8 cellular contexts compared by ENCODE assay signal in genomic region chr18:59357928-59358327, GRCh38. TPM values are rescaled to one million over a fixed set of nuclear protein-coding genes. Genes with fewer than 3 reads are reported as not detected.
A peak's percentile ranks its signal among the peaks of the same experiment; 100 is the strongest.
DNase-seq lines count a peak whose midpoint lies in the region; ATAC-seq and TF ChIP-seq lines count a peak whose summit lies in the region.

No MANE protein-coding gene starts in this region.

- peak overlapping the region; percentile 30; the same call in 1 of the 2 replicates for H3K27ac Mint-ChIP-seq in WTC11

- CTCF ChIA-PET in HCT116 (lab: Charles Lee): no interaction called here
- CTCF ChIA-PET in WTC11 (lab: Charles Lee): no interaction called here

- H2AFZ ChIP-seq in HCT116 (ENCODE audit: low read depth, low read length, poor library complexity, severe bottlenecking): no peak overlapping the region

- H3K4me2 ChIP-seq in HCT116 (ENCODE audit: low read length): peak overlapping the region; percentile 87

- H3K4me1 ChIP-seq in HCT116 (ENCODE audit: control insufficient read depth in 1 of 2, insufficient read depth in 2 of 2, low read length in 2 of 2): peaks cover 4 to 19% of the 10 kb centered on the region in 2 experiments; a peak in 2 of 4 replicates

- RAD21 ChIA-PET in HCT116 (lab: Charles Lee; ENCODE audit: low non-redundant PET in 1 of 2, low total read pairs in 2 of 2, uncharacterized antibody in 2 of 2, unreplicated experiment in 2 of 2): interaction anchor here in 1 of 2 experiments (0.7 kb wide), 1 partner anchor 1554 kb away, joined by 3 read pairs; no protein-coding TSS in a partner anchor

- peaks cover 30% of the 10 kb centered on the region for H3K36me3 Mint-ChIP-seq in WTC11

- intact Hi-C loops in HCT116 (cut with micrococcal nuclease): loop anchor here (5.0 kb wide), 1 partner anchor 44 kb away; no protein-coding TSS in a partner anchor

- H3K9ac ChIP-seq in HCT116 (ENCODE audit: low read length): peak overlapping the region; percentile 95

- no peaks in the 10 kb centered on the region for H3K9me3 ChIP-seq in HCT116 (ENCODE audit: control insufficient read depth in 1 of 2, insufficient read depth in 1 of 2, low read depth in 1 of 2, low read length in 2 of 2)

- H3K27me3 ChIP-seq in HCT116 (ENCODE audit: insufficient read depth, low read length): no peaks in the 10 kb centered on the region

- H3K9me2 ChIP-seq in HCT116 (ENCODE audit: insufficient read depth): no peaks in the 10 kb centered on the region

- peaks cover 29 to 32% of the 10 kb centered on the region in 2 experiments for H3K36me3 ChIP-seq in HCT116 (ENCODE audit: control insufficient read depth in 1 of 2, insufficient read depth in 2 of 2, low read length in 2 of 2)

- peaks cover 4% of the 10 kb centered on the region; the same call in 1 of the 2 replicates for H4K20me1 ChIP-seq in HCT116 (ENCODE audit: insufficient read depth)

- ATAC-seq in HCT116 (no peak), WTC11 (no peak)

- peak overlapping the region; percentile 100 for H3K4me3 Mint-ChIP-seq in WTC11

- POLR2A ChIA-PET in HCT116 (lab: Charles Lee): no interaction called here
- POLR2A ChIA-PET in WTC11 (lab: Charles Lee): no interaction called here

- H3K4me3 ChIP-seq in AG10803 (ENCODE audit: low read length) (peak overlapping the region; percentile 90), HCT116 (replicated peaks in 1 of 2; ENCODE audit: low read depth in 1 of 2, low read length in 2 of 2) (peak overlapping the region; percentile 92 to 94), foreskin fibroblast (ENCODE audit: low read depth in 1 of 2, low read length in 2 of 2) (peak overlapping the region; percentile 87 to 92)

- no peak for TF ChIP-seq POLR2A in HCT116 (IDR thresholded peaks at IDR 0.05; ENCODE audit: borderline replicate concordance, extremely low read depth, insufficient read depth, insufficient read length)

- H3K27me3 Mint-ChIP-seq in WTC11 (ENCODE audit: low read depth): peaks cover 36% of the 10 kb centered on the region

- TF ChIP-seq CTCF in AG10803 (conservative IDR thresholded peaks at IDR 0.05; ENCODE audit: low read length) (no peak), HCT116 (IDR thresholded peaks at IDR 0.05 in 2 of 3, conservative IDR thresholded peaks at IDR 0.05 in 1 of 3; ENCODE audit: borderline replicate concordance in 1 of 3, insufficient read depth in 1 of 3, low read depth in 2 of 3, low read length in 2 of 3) (no peak), WTC11 (IDR thresholded peaks at IDR 0.05) (no peak), foreskin fibroblast (IDR thresholded peaks at IDR 0.05; ENCODE audit: low read depth, low read length) (no peak)

- BruUV-seq in HCT116 (replicated peaks; lab: Mats Ljungman, UMichigan): TSS peak; percentile 48

- H3K4me1 Mint-ChIP-seq in WTC11: peaks cover 18% of the 10 kb centered on the region

- no peak for TF ChIP-seq RAD21 in HCT116 (IDR thresholded peaks at IDR 0.05; ENCODE audit: low read depth)

- peak overlapping the region; percentile 89; the same call in 1 of the 2 replicates for H3K27ac ChIP-seq in HCT116 (ENCODE audit: low read depth, low read length)

- H3K79me2 ChIP-seq in HCT116 (ENCODE audit: insufficient read depth, low read length): peaks cover 53% of the 10 kb centered on the region

- H3K9me3 Mint-ChIP-seq in WTC11: no peaks in the 10 kb centered on the region

- DNase-seq in AG10803 (ENCODE audit: low read depth): peak; percentile 68
- DNase-seq in HCT116 (ENCODE audit: low read depth, low spot score): peak; percentile 4
- no peak for DNase-seq in WTC11 (ENCODE audit: low spot score)
- peak; percentile 73 to 83 for DNase-seq in foreskin fibroblast
- peak; percentile 30 for DNase-seq in putamen (ENCODE audit: low spot score)
- no peak for DNase-seq in NCI-H1105 (lab: John Stamatoyannopoulos, UW)
- DNase-seq in DMS153 treated with DMSO at 0.1 percent for 48 hours (lab: John Stamatoyannopoulos, UW; ENCODE audit: unreplicated experiment): no peak
- no peak for DNase-seq in NCI-H82 (lab: John Stamatoyannopoulos, UW)

TF ChIP-seq in HCT116, 20 proteins besides CTCF, POLR2A, EP300 and RAD21:
- 0 out of 2 replicates have a peak, but pooled peaks have one; percentile 11 for TF ChIP-seq FOSL1 (IDR thresholded peaks at IDR 0.05; ENCODE audit: low read depth)
- no peak for TF ChIP-seq ATF3 (IDR thresholded peaks at IDR 0.05)
- 0 out of 2 replicates have a peak, but pooled peaks have one; percentile 25 for TF ChIP-seq SIN3A (IDR thresholded peaks at IDR 0.05; ENCODE audit: low read depth)

TF ChIP-seq in WTC11, 78 proteins besides CTCF, POLR2A, EP300 and RAD21:
- TF ChIP-seq ZNF232 (CRISPR knock-in tag; IDR thresholded peaks at IDR 0.05) (no peak), STAT6 (CRISPR knock-in tag; conservative IDR thresholded peaks at IDR 0.05; ENCODE audit: low read depth) (no peak), E2F4 (CRISPR knock-in tag; IDR thresholded peaks at IDR 0.05; ENCODE audit: borderline replicate concordance, low read depth) (no peak), AR (CRISPR knock-in tag; IDR thresholded peaks at IDR 0.05) (no peak), NR1H2 (CRISPR knock-in tag; IDR thresholded peaks at IDR 0.05) (no peak), FOXJ3 (CRISPR knock-in tag; IDR thresholded peaks at IDR 0.05; ENCODE audit: borderline replicate concordance) (no peak), ATF6 (CRISPR knock-in tag; IDR thresholded peaks at IDR 0.05) (no peak)

RNA-seq across cellular contexts. Expression of gene LMAN1, which starts 1.1 kb away (rescaled TPM):
- total RNA-seq in HCT116 (2021; ENCODE audit: unreplicated experiment) (73.7 TPM), WTC11 (2021) (77.3 to 84.0 TPM (median 78.7 TPM) in 3 replicates)
- 37.5 and 46.3 TPM in 2 replicates for polyA plus RNA-seq in HCT116 (2012)

RNA-seq across cellular contexts. Expression of gene CPLX4, which starts 39.5 kb away (rescaled TPM):
- not detected for total RNA-seq in HCT116 (2021; ENCODE audit: unreplicated experiment)
- not detected in 2 replicates for polyA plus RNA-seq in HCT116 (2012)
- not detected in 3 replicates for total RNA-seq in WTC11 (2021)

Comparison
In these comparisons a context has a peak if more than half of its experiments do, and no peak if none do; other contexts are left out.
1. DNase-seq: peak in AG10803 (single experiment), HCT116 (single experiment), foreskin fibroblast (2 of 2) and putamen (single experiment); none in WTC11 (single experiment), NCI-H1105 (single experiment), DMS153 treated with DMSO at 0.1 percent for 48 hours (single experiment) and NCI-H82 (single experiment).
2. Peak in every context shown above with its lines, with median percentiles within 50 percentile points of each other: H3K4me3 ChIP-seq.